ENCODE assay signal across 8 cellular contexts in genomic region chr3:14123308-14124222, GRCh38. TPM values are rescaled to one million over a fixed set of nuclear protein-coding genes. Genes with fewer than 3 reads are reported as not detected.
A peak's percentile ranks its signal among the peaks of the same experiment; 100 is the strongest.
DNase-seq lines count a peak whose midpoint lies in the region; ATAC-seq, FAIRE-seq and TF ChIP-seq lines count a peak whose summit lies in the region.

No MANE protein-coding gene starts in this region.

- peaks cover 61% of the 10 kb centered on the region for H3K36me3 Mint-ChIP-seq in dendritic cell treated with granulocyte-macrophage colony-stimulating factor and Interleukin-4, amounts not matched to agents 40 ng/mL and 50 ng/mL, for 4 days (ENCODE audit: low read depth)
- peaks cover 0 to 29% (median 6%) of the 10 kb centered on the region in 3 donors for H3K36me3 Mint-ChIP-seq in naive thymus-derived CD8-positive, alpha-beta T cell

- H3K4me3 Mint-ChIP-seq in dendritic cell treated with granulocyte-macrophage colony-stimulating factor and Interleukin-4, amounts not matched to agents 40 ng/mL and 50 ng/mL, for 4 days = peak overlapping the region; percentile 99
- peak overlapping the region; percentile 92 to 97 (median 95) for H3K4me3 Mint-ChIP-seq in naive thymus-derived CD8-positive, alpha-beta T cell

- POLR2A ChIA-PET in naive thymus-derived CD8-positive, alpha-beta T cell (lab: Charles Lee) = interaction anchor here (0.9 to 7.7 kb wide), 10 partner anchors 9 to 528 kb away, joined by 3 to 124 read pairs (median 4); partner anchors contain the start of genes CCDC174, LSM3 and XPC

- ATAC-seq in naive thymus-derived CD8-positive, alpha-beta T cell = no peak
- no peak for ATAC-seq in HG02678 (IDR thresholded peaks at IDR 0.05; ENCODE audit: unreplicated experiment)

- no peak for FAIRE-seq in urothelium cell line (lab: Jason Lieb, UNC)

- H3K27me3 ChIP-seq in BE2C = no peaks in the 10 kb centered on the region

- no peaks in the 10 kb centered on the region for H3K4me1 ChIP-seq in BE2C

- DNase-seq in BE2C (no peak), LNCaP clone FGC (ENCODE audit: low read depth) (no peak), urothelium cell line (ENCODE audit: low spot score) (no peak), NCI-H1105 (lab: John Stamatoyannopoulos, UW) (no peak)
- no peak for DNase-seq in naive thymus-derived CD8-positive, alpha-beta T cell
- DNase-seq in NK-92 treated with Interleukin-12 subunit alpha and Interleukin-12 subunit beta, amount 100 ng/mL, for 24 hours (lab: John Stamatoyannopoulos, UW) = no peak

- H3K9me3 ChIP-seq in BE2C = no peaks in the 10 kb centered on the region

- TF ChIP-seq CTCF in BE2C (IDR thresholded peaks at IDR 0.05; ENCODE audit: low read depth, low read length) (no peak), LNCaP clone FGC (IDR thresholded peaks at IDR 0.05; ENCODE audit: control insufficient read depth, extremely low read depth, insufficient read depth) (0 out of 2 replicates have a peak, but pooled peaks have one; percentile 9)

- no peaks in the 10 kb centered on the region for H3K9me3 Mint-ChIP-seq in dendritic cell treated with granulocyte-macrophage colony-stimulating factor and Interleukin-4, amounts not matched to agents 40 ng/mL and 50 ng/mL, for 4 days
- no peaks in the 10 kb centered on the region for H3K9me3 Mint-ChIP-seq in naive thymus-derived CD8-positive, alpha-beta T cell

- intact Hi-C loops in dendritic cell treated with granulocyte-macrophage colony-stimulating factor and Interleukin-4, amounts not matched to agents 40 ng/mL and 50 ng/mL, for 4 days (cut with micrococcal nuclease) = loop anchor here (1.0 to 10.0 kb wide), 5 partner anchors 34 to 824 kb away; partner anchors contain the start of genes CCDC174, LSM3, NR2C2 and XPC

- H3K27me3 Mint-ChIP-seq in dendritic cell treated with granulocyte-macrophage colony-stimulating factor and Interleukin-4, amounts not matched to agents 40 ng/mL and 50 ng/mL, for 4 days = no peaks in the 10 kb centered on the region
- H3K27me3 Mint-ChIP-seq in naive thymus-derived CD8-positive, alpha-beta T cell = no peaks in the 10 kb centered on the region

- H3K4me1 Mint-ChIP-seq in dendritic cell treated with granulocyte-macrophage colony-stimulating factor and Interleukin-4, amounts not matched to agents 40 ng/mL and 50 ng/mL, for 4 days (ENCODE audit: low read depth) = peaks cover 69% of the 10 kb centered on the region
- peaks cover 37 to 70% (median 61%) of the 10 kb centered on the region in 4 donors for H3K4me1 Mint-ChIP-seq in naive thymus-derived CD8-positive, alpha-beta T cell

- H3K4me3 ChIP-seq in BE2C (ENCODE audit: low read depth, low read length) (peak overlapping the region; percentile 84), LNCaP clone FGC (ENCODE audit: low read depth, low read length) (peak overlapping the region; percentile 81)

- peak overlapping the region; percentile 97 for H3K27ac Mint-ChIP-seq in dendritic cell treated with granulocyte-macrophage colony-stimulating factor and Interleukin-4, amounts not matched to agents 40 ng/mL and 50 ng/mL, for 4 days
- H3K27ac Mint-ChIP-seq in naive thymus-derived CD8-positive, alpha-beta T cell = peak overlapping the region; percentile 87 to 98 (median 95)

- H3K36me3 ChIP-seq in BE2C = peaks cover 9% of the 10 kb centered on the region; the same call in 1 of the 2 replicates

RNA-seq across cellular contexts. Expression of gene CHCHD4, which starts 1.1 kb away (rescaled TPM):
- 24.3 TPM for polyA plus RNA-seq in BE2C (2012; ENCODE audit: insufficient read depth, insufficient read length, low read depth)
- total RNA-seq in naive thymus-derived CD8-positive, alpha-beta T cell = 1 to 10 TPM; 9.1 to 9.6 TPM
- polyA plus RNA-seq in naive thymus-derived CD8-positive, alpha-beta T cell = 10 to 100 TPM in 2 of 3 donors, 1 to 10 TPM in 1; 6.8 to 15.8 (median 11.5) TPM

RNA-seq across cellular contexts. Expression of gene TMEM43, which starts 1.3 kb away (rescaled TPM):
- polyA plus RNA-seq in BE2C (2012; ENCODE audit: insufficient read depth, insufficient read length, low read depth) = 40.3 TPM
- total RNA-seq in naive thymus-derived CD8-positive, alpha-beta T cell = 10 to 100 TPM; 50.8 to 52.4 TPM
- polyA plus RNA-seq in naive thymus-derived CD8-positive, alpha-beta T cell = 10 to 100 TPM; 45.6 to 65.0 (median 56.0) TPM

RNA-seq across cellular contexts. Expression of gene XPC, which starts 54.8 kb away (rescaled TPM):
- polyA plus RNA-seq in BE2C (2012; ENCODE audit: insufficient read depth, insufficient read length, low read depth) = 11.3 TPM
- 10 to 100 TPM; 90.9 to 95.2 TPM for total RNA-seq in naive thymus-derived CD8-positive, alpha-beta T cell
- 10 to 100 TPM; 28.5 to 49.6 (median 49.4) TPM for polyA plus RNA-seq in naive thymus-derived CD8-positive, alpha-beta T cell

RNA-seq across cellular contexts. Expression of gene LSM3, which starts 55.1 kb away (rescaled TPM):
- polyA plus RNA-seq in BE2C (2012; ENCODE audit: insufficient read depth, insufficient read length, low read depth) = 13.3 TPM
- 10 to 100 TPM; 10.4 to 11.6 TPM for total RNA-seq in naive thymus-derived CD8-positive, alpha-beta T cell
- polyA plus RNA-seq in naive thymus-derived CD8-positive, alpha-beta T cell = 10 to 100 TPM; 20.8 to 26.5 (median 24.8) TPM
